ENCODE assay signal across 8 cellular contexts in the genomic region with DNA sequence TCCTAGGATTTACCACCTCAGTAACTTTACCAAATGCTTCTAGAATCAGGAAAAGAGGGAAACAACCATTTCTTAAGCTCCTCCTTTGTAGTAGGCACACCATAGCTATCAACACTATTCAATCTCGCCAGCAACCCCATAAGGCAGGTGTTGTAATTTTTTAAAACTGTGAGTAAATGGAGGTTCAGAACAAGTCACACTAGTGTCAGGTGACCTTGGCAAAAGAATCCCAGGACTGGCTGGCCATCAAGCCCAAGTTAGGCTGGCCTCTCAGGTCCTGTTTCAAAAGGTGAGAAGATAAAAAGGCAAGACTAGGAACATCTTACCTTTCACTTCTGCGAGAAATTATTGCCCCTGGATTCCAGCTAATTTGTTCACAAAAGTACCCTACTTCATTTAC. TPM values are rescaled to one million over a fixed set of nuclear protein-coding genes. Genes with fewer than 3 reads are reported as not detected.
A peak's percentile ranks its signal among the peaks of the same experiment; 100 is the strongest.
DNase-seq lines count a peak whose midpoint lies in the region; ATAC-seq and TF ChIP-seq lines count a peak whose summit lies in the region.

No MANE protein-coding gene starts in this region.

- 6% methylated on average over 1 of the region's 2 CpGs for WGBS in mesenchymal stem cell
- WGBS in upper lobe of left lung, 2 donors: 16 to 22% methylated on average over 2 of the region's 2 CpGs

- no peak overlapping the region for H3K27ac ChIP-seq in cardiac muscle cell
- peak overlapping the region; percentile 80 to 91 for H3K27ac ChIP-seq in breast epithelium
- no peak overlapping the region for H3K27ac ChIP-seq in mesenchymal stem cell (ENCODE audit: low read length, poor library complexity, severe bottlenecking)
- peak overlapping the region; percentile 74 to 90 (median 86) for H3K27ac ChIP-seq in upper lobe of left lung

- H2AFZ ChIP-seq in mesenchymal stem cell (ENCODE audit: low read depth, low read length): no peak overlapping the region

- H3K36me3 ChIP-seq in cardiac muscle cell (no peaks in the 10 kb centered on the region), breast epithelium (no peaks in the 10 kb centered on the region), mesenchymal stem cell (ENCODE audit: control insufficient read depth in 1 of 2, insufficient read depth in 2 of 2, low read depth in 1 of 2, low read length in 2 of 2) (peaks cover 12 to 22% of the 10 kb centered on the region in 2 experiments), upper lobe of left lung (peaks cover 0 to 6% (median 3%) of the 10 kb centered on the region in 4 donors)

- no peak for ATAC-seq in Right ventricle myocardium superior (ENCODE audit: poor library complexity)
- ATAC-seq in upper lobe of left lung (ENCODE audit: low FRiP score in 2 of 2): no peak
- no peak for ATAC-seq in GM21360 (IDR thresholded peaks at IDR 0.05; ENCODE audit: unreplicated experiment)

- H3K4ac ChIP-seq in mesenchymal stem cell (ENCODE audit: low read depth in 1 of 2, low read length in 2 of 2): peak overlapping the region in 1 of 2 experiments; percentile 87

- H3K27me3 ChIP-seq in cardiac muscle cell (no peaks in the 10 kb centered on the region), breast epithelium (no peaks in the 10 kb centered on the region), mesenchymal stem cell (ENCODE audit: control insufficient read depth in 1 of 2, insufficient read depth in 1 of 2, low read length in 2 of 2) (no peaks in the 10 kb centered on the region), upper lobe of left lung (no peaks in the 10 kb centered on the region)

- peak overlapping the region; percentile 98 for H3K9ac ChIP-seq in mesenchymal stem cell (ENCODE audit: low read length)

- no peak for TF ChIP-seq CTCF in cardiac muscle cell (IDR thresholded peaks at IDR 0.05; ENCODE audit: low read depth, low read length)
- no peak for TF ChIP-seq CTCF in breast epithelium (IDR thresholded peaks at IDR 0.05)
- TF ChIP-seq CTCF in upper lobe of left lung (IDR thresholded peaks at IDR 0.05): no peak

- intact Hi-C loops in Right ventricle myocardium superior (cut with DNase I): no loop called here
- intact Hi-C loops in breast epithelium (cut with DNase I; ENCODE audit: low total_unique reads): no loop called here

- DNase-seq in cardiac muscle cell (ENCODE audit: low read depth in 1 of 2, low spot score in 1 of 2): no peak
- no peak for DNase-seq in Right ventricle myocardium superior
- DNase-seq in breast epithelium (ENCODE audit: low spot score in 2 of 2): no peak
- DNase-seq in mesenchymal stem cell: peak; percentile 3
- DNase-seq in upper lobe of left lung: no peak
- no peak for DNase-seq in NCI-H345 treated with DMSO at 0.1 percent for 48 hours (lab: John Stamatoyannopoulos, UW; ENCODE audit: unreplicated experiment)
- no peak for DNase-seq in SKM-1 (lab: John Stamatoyannopoulos, UW; ENCODE audit: unreplicated experiment)

- peaks cover 28% of the 10 kb centered on the region for H3K79me1 ChIP-seq in mesenchymal stem cell (replicated peaks; ENCODE audit: low read length, poor library complexity, severe bottlenecking)

- no peak overlapping the region for H2BK12ac ChIP-seq in mesenchymal stem cell (ENCODE audit: low read length in 2 of 2)

- no peak overlapping the region for H2AK5ac ChIP-seq in mesenchymal stem cell (ENCODE audit: low read length, severe bottlenecking)

- no peak for TF ChIP-seq POLR2A in breast epithelium (IDR thresholded peaks at IDR 0.05)
- TF ChIP-seq POLR2A in upper lobe of left lung (IDR thresholded peaks at IDR 0.05): no peak

- peak overlapping the region; percentile 25 for H4K91ac ChIP-seq in mesenchymal stem cell (ENCODE audit: low read length)

- H3K4me1 ChIP-seq in cardiac muscle cell (ENCODE audit: low read depth) (peaks cover 4% of the 10 kb centered on the region), breast epithelium (peaks cover 6% of the 10 kb centered on the region in 2 donors), mesenchymal stem cell (ENCODE audit: control insufficient read depth, insufficient read depth, low read depth, low read length) (peaks cover 5% of the 10 kb centered on the region), upper lobe of left lung (peaks cover 10 to 33% (median 17%) of the 10 kb centered on the region in 4 donors)

- no peak overlapping the region for H2BK5ac ChIP-seq in mesenchymal stem cell (ENCODE audit: low read depth, low read length, poor library complexity, severe bottlenecking)

- H4K8ac ChIP-seq in mesenchymal stem cell (ENCODE audit: low read length): peak overlapping the region; percentile 86

- H3K14ac ChIP-seq in mesenchymal stem cell (ENCODE audit: low read length in 2 of 2): peak overlapping the region in 1 of 2 experiments; percentile 8

- peak overlapping the region; percentile 78 for H3K4me2 ChIP-seq in mesenchymal stem cell (ENCODE audit: low read length, poor library complexity, severe bottlenecking)

- H3K4me3 ChIP-seq in cardiac muscle cell (peak overlapping the region; percentile 94), breast epithelium (peak overlapping the region; percentile 81 to 99 (median 99)), mesenchymal stem cell (ENCODE audit: insufficient read depth in 1 of 2, low read depth in 1 of 2, low read length in 2 of 2) (peak overlapping the region; percentile 95 to 99), upper lobe of left lung (peak overlapping the region; percentile 71 to 88 (median 82))

- no peak overlapping the region for H2BK15ac ChIP-seq in mesenchymal stem cell (ENCODE audit: low read depth, poor library complexity, severe bottlenecking)

- H3K18ac ChIP-seq in mesenchymal stem cell (ENCODE audit: low read depth in 1 of 2, low read length in 2 of 2): peak overlapping the region; percentile 29 to 86

- no peak for TF ChIP-seq EP300 in upper lobe of left lung (IDR thresholded peaks at IDR 0.05)

- H2BK120ac ChIP-seq in mesenchymal stem cell (ENCODE audit: low read depth, low read length): no peak overlapping the region

- H3K9me3 ChIP-seq in cardiac muscle cell (ENCODE audit: low read depth) (no peaks in the 10 kb centered on the region), breast epithelium (no peaks in the 10 kb centered on the region), mesenchymal stem cell (ENCODE audit: control insufficient read depth, low read length) (no peaks in the 10 kb centered on the region), upper lobe of left lung (no peaks in the 10 kb centered on the region)

- H3K23ac ChIP-seq in mesenchymal stem cell (ENCODE audit: low read length in 2 of 2): no peak overlapping the region

RNA-seq across cellular contexts. Expression of a gene that starts 0.7 kb away (rescaled TPM):
- total RNA-seq in cardiac muscle cell: 32.1 and 43.6 TPM in 2 replicates
- polyA plus RNA-seq in cardiac muscle cell: 30.7 and 36.0 TPM in 2 replicates
- 9.0 TPM for total RNA-seq in Right ventricle myocardium superior
- 10 to 100 TPM; 20.2 to 34.8 (median 33.1) TPM for total RNA-seq in breast epithelium
- polyA plus RNA-seq in mesenchymal stem cell (2013, experiment 1 of 2): 12.1 TPM
- polyA plus RNA-seq in mesenchymal stem cell (2013, experiment 2 of 2): 11.4 TPM
- total RNA-seq in upper lobe of left lung: 100 to 1,000 TPM in 1 of 6 donors, 10 to 100 TPM in 5; 22.5 to 111 (median 34.0) TPM

RNA-seq across cellular contexts. Expression of a gene that starts 29.2 kb away (rescaled TPM):
- total RNA-seq in cardiac muscle cell (44.0 and 49.8 TPM in 2 replicates), Right ventricle myocardium superior (19.3 TPM), breast epithelium (10 to 100 TPM; 24.3 to 45.2 (median 28.1) TPM), upper lobe of left lung (10 to 100 TPM; 21.0 to 85.3 (median 33.2) TPM)
- 24.4 and 26.1 TPM in 2 replicates for polyA plus RNA-seq in cardiac muscle cell
- 19.5 TPM for polyA plus RNA-seq in mesenchymal stem cell (2013, experiment 1 of 2)
- 21.1 TPM for polyA plus RNA-seq in mesenchymal stem cell (2013, experiment 2 of 2)

Comparison
In these comparisons a context has a peak if more than half of its experiments do, and no peak if none do; other contexts are left out.
1. H3K27ac ChIP-seq: peak in breast epithelium (2 of 2) and upper lobe of left lung (4 of 4); none in cardiac muscle cell (single experiment) and mesenchymal stem cell (single experiment).
2. Peak in every context shown above with its lines, with median percentiles within 50 percentile points of each other: H3K4me3 ChIP-seq.